7 cellular contexts compared by ENCODE assay signal in the genomic region with DNA sequence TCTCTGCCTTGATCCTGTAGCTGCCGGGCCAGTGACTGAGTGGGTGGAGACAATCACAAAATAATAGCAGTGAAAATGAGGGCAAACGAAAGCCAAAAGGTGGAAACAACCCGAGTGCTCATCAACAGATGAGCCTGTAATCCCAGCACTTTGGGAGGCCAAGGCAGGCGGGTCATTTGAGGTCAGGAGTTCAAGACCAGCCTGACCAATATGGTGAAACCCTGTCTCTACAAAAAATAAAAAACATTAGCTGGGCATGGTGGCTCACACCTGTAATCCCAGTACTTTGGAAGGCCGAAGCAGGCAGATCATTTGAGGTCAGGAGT. TPM values are rescaled to one million over a fixed set of nuclear protein-coding genes. Genes with fewer than 3 reads are reported as not detected.
DNase-seq lines count a peak whose midpoint lies in the region; FAIRE-seq and TF ChIP-seq lines count a peak whose summit lies in the region.
"Not testable (repeated sequence)": the region's sequence is repeated elsewhere in the genome, so short reads cannot be mapped to it uniquely, and the experiment has no call there.

No MANE protein-coding gene starts in this region.

- H2AFZ ChIP-seq in PC-9; keratinocyte (ENCODE audit: control insufficient read depth, low read length); neuronal stem cell (ENCODE audit: low read length): not testable (repeated sequence)

- not testable (repeated sequence) for FAIRE-seq in keratinocyte (lab: Jason Lieb, UNC)

- peaks cover 52% of the 10 kb centered on the region for H3K4me1 Mint-ChIP-seq in Calu3 (ENCODE audit: low read depth, unreplicated experiment)

- dilution Hi-C loops in keratinocyte (cut with MboI; ENCODE audit: extremely low pct_ligation_motif_present, low sequenced_read_pairs), result not testable (repeated sequence)

- H4K8ac ChIP-seq in neuronal stem cell (ENCODE audit: low read depth, low read length), result not testable (repeated sequence)

- H3K9me3 Mint-ChIP-seq in Calu3 (ENCODE audit: low read depth, unreplicated experiment), result not testable (repeated sequence)

- H3K79me1 ChIP-seq in neuronal stem cell (ENCODE audit: low read depth, low read length), result not testable (repeated sequence)

- H2BK120ac ChIP-seq in neuronal stem cell (ENCODE audit: low read depth, low read length), result not testable (repeated sequence)

- peaks cover 42% of the 10 kb centered on the region for H3F3A ChIP-seq in PC-9 (ENCODE audit: insufficient read depth, low read depth)

- peak overlapping the region; percentile 31 for H3K4me3 Mint-ChIP-seq in Calu3 (ENCODE audit: low read depth, unreplicated experiment)

- H3K14ac ChIP-seq in neuronal stem cell (ENCODE audit: low read length), result not testable (repeated sequence)

- no CpG with 5 or more reads among the region's 5 CpGs for WGBS in neuronal stem cell (ENCODE audit: extremely low coverage in 2 of 2, insufficient read length in 2 of 2, insufficient replicate concordance in 1 of 2), 2 donors
- 64 to 77% (median 75%) methylated on average over 5 of the region's 5 CpGs for WGBS in stomach, 5 donors

- H3K36me3 Mint-ChIP-seq in Calu3 (ENCODE audit: insufficient read depth, unreplicated experiment), result peaks cover 21% of the 10 kb centered on the region

- H3K36me3 ChIP-seq in PC-9 (ENCODE audit: low read depth); keratinocyte (ENCODE audit: control insufficient read depth in 2 of 2, extremely low read depth in 1 of 2, insufficient read depth in 2 of 2, low read length in 2 of 2); neuronal stem cell (replicated peaks in 1 of 2; ENCODE audit: control insufficient read depth in 2 of 2, insufficient read depth in 2 of 2, low read length in 2 of 2): not testable (repeated sequence)
- H3K36me3 ChIP-seq in ascending aorta (peaks cover 11 to 14% of the 10 kb centered on the region in 2 donors), stomach (peaks cover 2 to 17% (median 12%) of the 10 kb centered on the region in 4 donors)

- H3K9me2 ChIP-seq in PC-9 (ENCODE audit: insufficient read depth), result not testable (repeated sequence)

- not testable (repeated sequence) for H3K4ac ChIP-seq in neuronal stem cell (ENCODE audit: low read length)

- not testable (repeated sequence) for BruUV-seq in Calu3 (replicated peaks; lab: Mats Ljungman, UMichigan); PC-9 (replicated peaks; lab: Mats Ljungman, UMichigan)

- DNase-seq in Calu3; PC-9; ascending aorta (ENCODE audit: low spot score in 2 of 2); epithelial cell of prostate (ENCODE audit: low read depth, low spot score); keratinocyte (ENCODE audit: low read depth, low spot score); neuronal stem cell (ENCODE audit: low spot score); stomach: not testable (repeated sequence)

- not testable (repeated sequence) for H3K27me3 Mint-ChIP-seq in Calu3 (ENCODE audit: unreplicated experiment)

- intact Hi-C loops in Calu3 (cut with micrococcal nuclease; ENCODE audit: unreplicated experiment); ascending aorta (cut with DNase I); stomach (cut with DNase I; ENCODE audit: low total_unique reads): not testable (repeated sequence)
- intact Hi-C loops in PC-9 (cut with micrococcal nuclease; ENCODE audit: unreplicated experiment), result loop anchor here (1.0 to 2.0 kb wide), 2 partner anchors 22 to 32 kb away; no protein-coding TSS in a partner anchor

- not testable (repeated sequence) for H3K9me1 ChIP-seq in keratinocyte (ENCODE audit: control insufficient read depth, extremely low read depth, insufficient read depth, low read length)

- H3K9me3 ChIP-seq in PC-9 (ENCODE audit: insufficient read depth, low read depth); ascending aorta; keratinocyte (ENCODE audit: control insufficient read depth, low read depth, low read length); neuronal stem cell (replicated peaks in 1 of 2; ENCODE audit: control insufficient read depth in 2 of 2, insufficient read depth in 1 of 2, low read depth in 1 of 2, low read length in 2 of 2); stomach: not testable (repeated sequence)

- peak overlapping the region; percentile 89 for H3K27ac Mint-ChIP-seq in Calu3 (ENCODE audit: unreplicated experiment)

- peak overlapping the region; percentile 51 for H3K9ac ChIP-seq in keratinocyte (ENCODE audit: control insufficient read depth, extremely low read depth, insufficient read depth, low read length)
- peak overlapping the region; percentile 66 for H3K9ac ChIP-seq in neuronal stem cell (ENCODE audit: low read depth, low read length, poor library complexity)

- not testable (repeated sequence) for H2BK12ac ChIP-seq in neuronal stem cell (ENCODE audit: low read length)

- H2AK5ac ChIP-seq in neuronal stem cell (ENCODE audit: low read depth, low read length), result peak overlapping the region; percentile 79

- H4K91ac ChIP-seq in neuronal stem cell (ENCODE audit: low read depth, low read length, poor library complexity), result peak overlapping the region; percentile 81

- H3K79me2 ChIP-seq in PC-9 (ENCODE audit: low read depth), result peaks cover 32% of the 10 kb centered on the region
- H3K79me2 ChIP-seq in keratinocyte (ENCODE audit: control insufficient read depth, insufficient read depth, low read length), result peaks cover 59% of the 10 kb centered on the region

- TF ChIP-seq EP300 in stomach (IDR thresholded peaks at IDR 0.05), result not testable (repeated sequence)

- not testable (repeated sequence) for H3K27me3 ChIP-seq in PC-9 (ENCODE audit: insufficient read depth, low read depth); ascending aorta; keratinocyte (ENCODE audit: control insufficient read depth, extremely low read depth, insufficient read depth, low read length); neuronal stem cell (ENCODE audit: control insufficient read depth in 3 of 3, insufficient read depth in 3 of 3, low read depth in 1 of 3, low read length in 3 of 3); stomach

- CTCF ChIA-PET in Calu3 (lab: Charles Lee), result interaction anchor here (0.5 kb wide), 1 partner anchor 10 kb away, joined by 3 read pairs; a partner anchor contains a TSS
- CTCF ChIA-PET in PC-9 (lab: Charles Lee), result not testable (repeated sequence)

- H3K4me1 ChIP-seq in PC-9 (replicated peaks; ENCODE audit: insufficient read depth) (peaks cover 69% of the 10 kb centered on the region), ascending aorta (peaks cover 20 to 65% of the 10 kb centered on the region in 2 donors), keratinocyte (ENCODE audit: control insufficient read depth, extremely low read depth, insufficient read depth, low read length) (peaks cover 51% of the 10 kb centered on the region), neuronal stem cell (ENCODE audit: control insufficient read depth in 2 of 2, insufficient read depth in 1 of 2, low read depth in 1 of 2, low read length in 2 of 2) (peaks cover 24 to 25% of the 10 kb centered on the region in 2 donors), stomach (peaks cover 52 to 84% (median 62%) of the 10 kb centered on the region in 4 donors)

- not testable (repeated sequence) for TF ChIP-seq POLR2A in stomach (IDR thresholded peaks at IDR 0.05)

- peak overlapping the region; percentile 54 for H2BK5ac ChIP-seq in neuronal stem cell (ENCODE audit: low read length)

- H3K23ac ChIP-seq in neuronal stem cell (ENCODE audit: low read depth, low read length, poor library complexity), result not testable (repeated sequence)

- H3K4me2 ChIP-seq in PC-9 (peak overlapping the region; percentile 56), keratinocyte (ENCODE audit: control insufficient read depth, extremely low read depth, insufficient read depth, low read depth, low read length) (peak overlapping the region; percentile 60)
- not testable (repeated sequence) for H3K4me2 ChIP-seq in neuronal stem cell (ENCODE audit: insufficient read depth, low read length, poor library complexity, severe bottlenecking)

- not testable (repeated sequence) for H3K18ac ChIP-seq in neuronal stem cell (ENCODE audit: low read length)

- H3K27ac ChIP-seq in PC-9 (peak overlapping the region; percentile 65), ascending aorta (peak overlapping the region; percentile 79 to 87), epithelial cell of prostate (peak overlapping the region; percentile 94), keratinocyte (ENCODE audit: control insufficient read depth, insufficient read depth, low read length) (peak overlapping the region; percentile 91), stomach (peak overlapping the region; percentile 21 to 78 (median 67))
- not testable (repeated sequence) for H3K27ac ChIP-seq in neuronal stem cell (replicated peaks; ENCODE audit: low read length)

- not testable (repeated sequence) for H3K4me3 ChIP-seq in PC-9; ascending aorta; keratinocyte (ENCODE audit: control insufficient read depth in 2 of 3, extremely low read depth in 1 of 3, insufficient read depth in 2 of 3, low read depth in 1 of 3, low read length in 3 of 3); neuronal stem cell (ENCODE audit: low read length in 2 of 2); stomach

- H4K20me1 ChIP-seq in PC-9 (ENCODE audit: insufficient read depth); keratinocyte (ENCODE audit: control insufficient read depth, extremely low read depth, insufficient read depth, low read length): not testable (repeated sequence)

- not testable (repeated sequence) for TF ChIP-seq CTCF in Calu3 (IDR thresholded peaks at IDR 0.05; ENCODE audit: unreplicated experiment); PC-9 (conservative IDR thresholded peaks at IDR 0.05); ascending aorta (IDR thresholded peaks at IDR 0.05); keratinocyte (optimal IDR thresholded peaks at IDR 0.05 in 1 of 3, IDR thresholded peaks at IDR 0.05 in 1 of 3, conservative IDR thresholded peaks at IDR 0.05 in 1 of 3; ENCODE audit: extremely low read depth in 1 of 3, insufficient read depth in 2 of 3, low read length in 3 of 3); stomach (IDR thresholded peaks at IDR 0.05)

- POLR2A ChIA-PET in PC-9 (lab: Charles Lee; ENCODE audit: unreplicated experiment), result not testable (repeated sequence)

- H2BK15ac ChIP-seq in neuronal stem cell (ENCODE audit: low read length), result not testable (repeated sequence)

RNA-seq across cellular contexts. Expression of a gene that starts 7.6 kb away (rescaled TPM):
- total RNA-seq in Calu3 (2022) (34.4 and 64.3 TPM in 2 replicates), PC-9 (2021) (92.4 and 138 TPM in 2 replicates), ascending aorta (65.5 TPM), stomach (100 to 1,000 TPM in 1 of 5 donors, 10 to 100 TPM in 3, 1 to 10 TPM in 1; 7.6 to 215 (median 31.0) TPM)
- polyA plus RNA-seq in keratinocyte (53.3 to 86.4 TPM (median 75.7 TPM) in 3 replicates), stomach (100 to 1,000 TPM in 1 of 3 donors, 10 to 100 TPM in 2; 17.2 to 106 (median 53.2) TPM)
- polyA plus RNA-seq in keratinocyte (2011; ENCODE audit: low read depth), result 27.6 TPM
- polyA plus RNA-seq in keratinocyte (2011; cell fraction: cytosol; rRNA removed), result 44.0 and 93.3 TPM in 2 replicates
- 46.4 and 64.5 TPM in 2 replicates for polyA plus RNA-seq in keratinocyte (2011; cell fraction: nucleus; rRNA removed)
- 32.9 and 85.2 TPM in 2 replicates for polyA plus RNA-seq in keratinocyte (2012; ENCODE audit: low replicate concordance)
- 77.9 to 252 TPM (median 124 TPM) in 3 replicates for polyA minus RNA-seq in keratinocyte
- 136 TPM for polyA minus RNA-seq in keratinocyte (2011; cell fraction: cytosol; rRNA and poly(A)+ RNA removed)
- polyA minus RNA-seq in keratinocyte (2011; cell fraction: nucleus; rRNA and poly(A)+ RNA removed), result 45.5 and 47.5 TPM in 2 replicates
- polyA plus RNA-seq in neuronal stem cell (2013, experiment 1 of 2), result 19.5 TPM
- polyA plus RNA-seq in neuronal stem cell (2013, experiment 2 of 2), result 17.6 TPM

RNA-seq across cellular contexts. Expression of a gene that starts 10.7 kb away (rescaled TPM):
- total RNA-seq in Calu3 (2022) (21.8 and 23.2 TPM in 2 replicates), PC-9 (2021) (14.6 and 19.5 TPM in 2 replicates), ascending aorta (14.7 TPM), stomach (10 to 100 TPM in 3 of 5 donors, 1 to 10 TPM in 2; 4.6 to 24.6 (median 15.2) TPM)
- polyA plus RNA-seq in keratinocyte (2.6 to 4.4 TPM (median 2.8 TPM) in 3 replicates), stomach (10 to 100 TPM; 16.1 to 23.1 (median 18.1) TPM)
- polyA plus RNA-seq in keratinocyte (2011; ENCODE audit: low read depth), result 4.6 TPM
- 1.8 and 2.8 TPM in 2 replicates for polyA plus RNA-seq in keratinocyte (2011; cell fraction: cytosol; rRNA removed)
- 7.9 and 11.8 TPM in 2 replicates for polyA plus RNA-seq in keratinocyte (2011; cell fraction: nucleus; rRNA removed)
- 3.5 and 7.2 TPM in 2 replicates for polyA plus RNA-seq in keratinocyte (2012; ENCODE audit: low replicate concordance)
- 1.3 to 3.9 TPM (median 3.9 TPM) in 3 replicates for polyA minus RNA-seq in keratinocyte
- polyA minus RNA-seq in keratinocyte (2011; cell fraction: cytosol; rRNA and poly(A)+ RNA removed), result 5.0 TPM
- polyA minus RNA-seq in keratinocyte (2011; cell fraction: nucleus; rRNA and poly(A)+ RNA removed), result 3.8 and 7.3 TPM in 2 replicates
- polyA plus RNA-seq in neuronal stem cell (2013, experiment 1 of 2), result 7.8 TPM
- polyA plus RNA-seq in neuronal stem cell (2013, experiment 2 of 2), result 8.0 TPM

RNA-seq across cellular contexts. Expression of a gene that starts 23.5 kb away (rescaled TPM):
- total RNA-seq in Calu3 (2022) (57.2 and 64.7 TPM in 2 replicates), PC-9 (2021) (49.3 and 64.9 TPM in 2 replicates), ascending aorta (23.7 TPM), stomach (10 to 100 TPM in 3 of 5 donors, 1 to 10 TPM in 2; 6.4 to 23.8 (median 13.0) TPM)
- polyA plus RNA-seq in keratinocyte (15.3 to 22.2 TPM (median 19.9 TPM) in 3 replicates), stomach (10 to 100 TPM; 15.4 to 20.5 (median 16.1) TPM)
- polyA plus RNA-seq in keratinocyte (2011; ENCODE audit: low read depth), result 17.4 TPM
- 13.2 and 16.9 TPM in 2 replicates for polyA plus RNA-seq in keratinocyte (2011; cell fraction: cytosol; rRNA removed)
- polyA plus RNA-seq in keratinocyte (2011; cell fraction: nucleus; rRNA removed), result 55.2 and 57.6 TPM in 2 replicates
- polyA plus RNA-seq in keratinocyte (2012; ENCODE audit: low replicate concordance), result 20.4 and 40.9 TPM in 2 replicates
- 6.6 to 11.5 TPM (median 6.8 TPM) in 3 replicates for polyA minus RNA-seq in keratinocyte
- polyA minus RNA-seq in keratinocyte (2011; cell fraction: cytosol; rRNA and poly(A)+ RNA removed), result 13.8 TPM
- polyA minus RNA-seq in keratinocyte (2011; cell fraction: nucleus; rRNA and poly(A)+ RNA removed), result 12.7 and 19.0 TPM in 2 replicates
- 21.6 TPM for polyA plus RNA-seq in neuronal stem cell (2013, experiment 1 of 2)
- polyA plus RNA-seq in neuronal stem cell (2013, experiment 2 of 2), result 22.5 TPM

RNA-seq across cellular contexts. Expression of a gene that starts 36.9 kb away (rescaled TPM):
- total RNA-seq in Calu3 (2022), result 16.3 and 17.1 TPM in 2 replicates
- total RNA-seq in PC-9 (2021), result 22.4 and 32.2 TPM in 2 replicates
- total RNA-seq in ascending aorta, result 1.4 TPM
- 2.3 to 3.4 TPM (median 3.1 TPM) in 3 replicates for polyA plus RNA-seq in keratinocyte
- 1.1 TPM for polyA plus RNA-seq in keratinocyte (2011; ENCODE audit: low read depth)
- 1.3 and 3.0 TPM in 2 replicates for polyA plus RNA-seq in keratinocyte (2011; cell fraction: cytosol; rRNA removed)
- 1.7 and 2.3 TPM in 2 replicates for polyA plus RNA-seq in keratinocyte (2011; cell fraction: nucleus; rRNA removed)
- polyA plus RNA-seq in keratinocyte (2012; ENCODE audit: low replicate concordance), result 1.7 and 3.3 TPM in 2 replicates
- polyA minus RNA-seq in keratinocyte, result 0.63 to 2.7 TPM (median 1.4 TPM) in 3 replicates
- polyA minus RNA-seq in keratinocyte (2011; cell fraction: cytosol; rRNA and poly(A)+ RNA removed), result 2.1 TPM
- 0.74 and 0.93 TPM in 2 replicates for polyA minus RNA-seq in keratinocyte (2011; cell fraction: nucleus; rRNA and poly(A)+ RNA removed)
- 3.9 TPM for polyA plus RNA-seq in neuronal stem cell (2013, experiment 1 of 2)
- 3.7 TPM for polyA plus RNA-seq in neuronal stem cell (2013, experiment 2 of 2)
- total RNA-seq in stomach, result 10 to 100 TPM in 2 of 5 donors, 1 to 10 TPM in 2, under 1 TPM in 1; 0.92 to 34.4 (median 6.7) TPM
- 10 to 100 TPM; 10.8 to 12.5 (median 11.1) TPM for polyA plus RNA-seq in stomach
